In genomic region chr19:11338164-11338563, GRCh38 we compare ENCODE assay signal across 11 cellular contexts. TPM values are rescaled to one million over a fixed set of nuclear protein-coding genes. Genes with fewer than 3 reads are reported as not detected.
DNase-seq lines count a peak whose midpoint lies in the region; ATAC-seq and TF ChIP-seq lines count a peak whose summit lies in the region.
"Had no signal": no experiment of that assay in that cellular context is flagged by ENCODE, and none has a peak within 500 bp of the region (broad histone marks: within the 10 kb centered on the region; RNA-seq: fewer than 3 reads in every experiment).

No MANE protein-coding gene starts in this region.

- no peak for ATAC-seq in activated T-cell treated with anti-CD3 and anti-CD28 coated beads, Interleukin-2, amount 50 U/mL, for 4 hours

- intact Hi-C loops in MCF 10A (cut with micrococcal nuclease) = no loop called here
- intact Hi-C loops in thyroid gland (cut with DNase I) = no loop called here

- H3K36me3 ChIP-seq in thyroid gland = peaks cover 20 to 32% of the 10 kb centered on the region in 2 donors

- CTCF ChIA-PET in MCF 10A (lab: Yijun Ruan, JAX) = interaction anchor here (2.0 kb wide), 1 partner anchor 39 kb away, joined by 6 read pairs; no protein-coding TSS in a partner anchor

- H3K27ac ChIP-seq in thyroid gland = peak overlapping the region in 2 of 3 donors; percentile 73 to 86

- H3K4me1 ChIP-seq in mononuclear cell (ENCODE audit: insufficient read depth, low read length) (peaks cover 39% of the 10 kb centered on the region), thyroid gland (peaks cover 14% of the 10 kb centered on the region in 2 donors)

- no peaks in the 10 kb centered on the region for H3K27me3 ChIP-seq in mononuclear cell (ENCODE audit: insufficient read depth, low read length)
- H3K27me3 ChIP-seq in thyroid gland = no peaks in the 10 kb centered on the region

- H3K36me3 Mint-ChIP-seq in activated T-cell treated with anti-CD3 and anti-CD28 coated beads, Interleukin-2, amount 50 U/mL, for 4 hours (ENCODE audit: insufficient read depth) = peaks cover 18% of the 10 kb centered on the region
- H3K36me3 Mint-ChIP-seq in MCF 10A (ENCODE audit: insufficient read depth, unreplicated experiment) = peaks cover 62% of the 10 kb centered on the region

- peaks cover 6% of the 10 kb centered on the region for H3K9me3 Mint-ChIP-seq in activated T-cell treated with anti-CD3 and anti-CD28 coated beads, Interleukin-2, amount 50 U/mL, for 4 hours
- no peaks in the 10 kb centered on the region for H3K9me3 Mint-ChIP-seq in MCF 10A (ENCODE audit: unreplicated experiment)

- no peaks in the 10 kb centered on the region for H3K9me3 ChIP-seq in mononuclear cell (ENCODE audit: low read depth, low read length)
- H3K9me3 ChIP-seq in thyroid gland = no peaks in the 10 kb centered on the region

- no peak for DNase-seq in activated T-cell treated with anti-CD3 and anti-CD28 coated beads, Interleukin-2, amount 50 U/mL, for 4 hours
- DNase-seq in activated T-cell treated with anti-CD3 and anti-CD28 coated beads, Interleukin-2, amount 50 U/mL, for 1 hour = no peak
- no peak for DNase-seq in MCF 10A (ENCODE audit: unreplicated experiment)
- DNase-seq in thyroid gland = no peak
- DNase-seq in GM13976 (ENCODE audit: low spot score) = no peak
- no peak for DNase-seq in SHP77 (lab: John Stamatoyannopoulos, UW)
- DNase-seq in GM19238 (ENCODE audit: insufficient read length, low spot score) = no peak
- DNase-seq: activated CD4-positive, CD25-positive, alpha-beta regulatory T cell treated with anti-CD3 and anti-CD28 coated beads, Interleukin-2, amount 50 U/mL, for 72 hours; NCI-H1436; retina had no signal

- no peaks in the 10 kb centered on the region for H3K27me3 Mint-ChIP-seq in activated T-cell treated with anti-CD3 and anti-CD28 coated beads, Interleukin-2, amount 50 U/mL, for 4 hours (ENCODE audit: low read depth)
- no peaks in the 10 kb centered on the region for H3K27me3 Mint-ChIP-seq in MCF 10A (ENCODE audit: insufficient read depth, unreplicated experiment)

- in situ Hi-C loops in GM13976 (cut with MboI; ENCODE audit: low sequenced_read_pairs, unreplicated experiment) = no loop called here

- POLR2A ChIA-PET in MCF 10A (lab: Yijun Ruan, JAX) = interaction anchor here (0.7 to 4.0 kb wide), 12 partner anchors 8 to 260 kb away, joined by 3 to 43 read pairs (median 6); partner anchors contain the start of genes CCDC159, ELOF1, SWSAP1 and TMEM205

- no peak for TF ChIP-seq POLR2A in thyroid gland (IDR thresholded peaks at IDR 0.05)

- H3K4me3 ChIP-seq in mononuclear cell (ENCODE audit: low read length) = peak overlapping the region; percentile 58
- no peak overlapping the region for H3K4me3 ChIP-seq in thyroid gland (replicated peaks in 1 of 3)

- H3K4me1 Mint-ChIP-seq in activated T-cell treated with anti-CD3 and anti-CD28 coated beads, Interleukin-2, amount 50 U/mL, for 4 hours (ENCODE audit: low read depth) = peaks cover 23% of the 10 kb centered on the region
- peaks cover 13% of the 10 kb centered on the region for H3K4me1 Mint-ChIP-seq in MCF 10A (ENCODE audit: insufficient read depth, unreplicated experiment)

- H3K4me3 Mint-ChIP-seq in activated T-cell treated with anti-CD3 and anti-CD28 coated beads, Interleukin-2, amount 50 U/mL, for 4 hours = peak overlapping the region; percentile 77
- peak overlapping the region; percentile 74 for H3K4me3 Mint-ChIP-seq in MCF 10A (ENCODE audit: unreplicated experiment)

- no peak for TF ChIP-seq CTCF in MCF 10A (IDR thresholded peaks at IDR 0.05; ENCODE audit: unreplicated experiment)
- TF ChIP-seq CTCF in thyroid gland (IDR thresholded peaks at IDR 0.05) = no peak
- no peak for TF ChIP-seq CTCF in GM13976 (IDR thresholded peaks at IDR 0.05; ENCODE audit: borderline replicate concordance, control extremely low read depth, extremely low read depth, insufficient read depth, missing control alignments)

- WGBS in thyroid gland, 2 donors = 85 to 93% methylated on average over 5 to 6 of the region's 7 CpGs

- peak overlapping the region; percentile 59 for H3K27ac Mint-ChIP-seq in MCF 10A (ENCODE audit: low read depth, unreplicated experiment)

- BruUV-seq in MCF 10A (replicated peaks; lab: Mats Ljungman, UMichigan) = no TSS peak

RNA-seq across cellular contexts. Expression of gene RAB3D, which starts 1.3 kb away (rescaled TPM):
- total RNA-seq in activated T-cell treated with anti-CD3 and anti-CD28 coated beads, Interleukin-2, amount 50 U/mL, for 4 hours = 1 to 10 TPM; 4.0 to 4.5 (median 4.3) TPM
- 42.8 and 46.5 TPM in 2 replicates for total RNA-seq in MCF 10A (2022)
- 12.1 TPM for total RNA-seq in mononuclear cell
- total RNA-seq in thyroid gland = 10 to 100 TPM; 14.8 to 30.3 (median 20.6) TPM

RNA-seq across cellular contexts. Expression of gene TMEM205, which starts 7.9 kb away (rescaled TPM):
- total RNA-seq in activated T-cell treated with anti-CD3 and anti-CD28 coated beads, Interleukin-2, amount 50 U/mL, for 4 hours = 10 to 100 TPM; 33.5 to 38.9 (median 33.7) TPM
- total RNA-seq in MCF 10A (2022) (93.1 and 96.6 TPM in 2 replicates), mononuclear cell (34.3 TPM), thyroid gland (1,000 to 10,000 TPM in 1 of 4 donors, 100 to 1,000 TPM in 3; 266 to 1,029 (median 650) TPM)

RNA-seq across cellular contexts. Expression of gene CCDC159, which starts 8.2 kb away (rescaled TPM):
- total RNA-seq in activated T-cell treated with anti-CD3 and anti-CD28 coated beads, Interleukin-2, amount 50 U/mL, for 4 hours = 10 to 100 TPM; 10.7 to 14.6 (median 11.0) TPM
- total RNA-seq in MCF 10A (2022) (17.2 and 18.2 TPM in 2 replicates), mononuclear cell (15.6 TPM), thyroid gland (10 to 100 TPM; 27.0 to 36.9 (median 34.5) TPM)

RNA-seq across cellular contexts. Expression of gene PLPPR2, which starts 17.1 kb away (rescaled TPM):
- 1 to 10 TPM; 2.4 to 4.1 (median 3.8) TPM for total RNA-seq in activated T-cell treated with anti-CD3 and anti-CD28 coated beads, Interleukin-2, amount 50 U/mL, for 4 hours
- total RNA-seq in MCF 10A (2022) = 19.5 and 24.2 TPM in 2 replicates
- total RNA-seq in mononuclear cell = 7.3 TPM
- 10 to 100 TPM in 1 of 4 donors, 1 to 10 TPM in 3; 6.0 to 18.4 (median 8.9) TPM for total RNA-seq in thyroid gland

RNA-seq across cellular contexts. Expression of gene SWSAP1, which starts 36.3 kb away (rescaled TPM):
- 1 to 10 TPM; 2.0 to 3.1 (median 2.1) TPM for total RNA-seq in activated T-cell treated with anti-CD3 and anti-CD28 coated beads, Interleukin-2, amount 50 U/mL, for 4 hours
- total RNA-seq in MCF 10A (2022) (1.0 and 1.4 TPM in 2 replicates), mononuclear cell (0.94 TPM), thyroid gland (1 to 10 TPM; 2.3 to 4.3 (median 3.4) TPM)
